ENCODE assay signal across 15 cellular contexts in genomic region chr7:130872756-130873448, GRCh38.
DNase-seq lines count a peak whose midpoint lies in the region; ATAC-seq and TF ChIP-seq lines count a peak whose summit lies in the region.
"Had no signal": no experiment of that assay in that cellular context is flagged by ENCODE, and none has a peak within 500 bp of the region (broad histone marks: within the 10 kb centered on the region; RNA-seq: fewer than 3 reads in every experiment).

No MANE protein-coding gene starts in this region.

- peak overlapping the region; percentile 46 for H3K27ac ChIP-seq in A673 (ENCODE audit: low read depth, low read length, poor library complexity, severe bottlenecking)
- no peak overlapping the region for H3K27ac ChIP-seq in CD8-positive, alpha-beta memory T cell (ENCODE audit: low read depth, low read length)
- H3K27ac ChIP-seq: C4-2B, heart right ventricle, sigmoid colon had no signal

- H3K4me3 Mint-ChIP-seq in CD8-positive, alpha-beta memory T cell: no peak overlapping the region

- H3K36me3 ChIP-seq in A673 (ENCODE audit: insufficient read depth, low read length, poor library complexity, severe bottlenecking): peaks cover 77% of the 10 kb centered on the region
- peaks cover 16% of the 10 kb centered on the region for H3K36me3 ChIP-seq in CD8-positive, alpha-beta memory T cell (ENCODE audit: insufficient read depth, low read length)

- POLR2A ChIA-PET in A673 (lab: Charles Lee; ENCODE audit: low non-redundant PET): no interaction called here
- POLR2A ChIA-PET in CD8-positive, alpha-beta memory T cell (lab: Charles Lee): interaction anchor here (0.7 kb wide), 1 partner anchor 42 kb away, joined by 4 read pairs; no protein-coding TSS in a partner anchor

- peaks cover 34% of the 10 kb centered on the region for H3K4me1 ChIP-seq in A673 (ENCODE audit: insufficient read depth, low read length, poor library complexity, severe bottlenecking)
- peaks cover 13% of the 10 kb centered on the region for H3K4me1 ChIP-seq in CD8-positive, alpha-beta memory T cell (ENCODE audit: insufficient read depth, low read length)

- TF ChIP-seq CTCF in A673 (conservative IDR thresholded peaks at IDR 0.05; ENCODE audit: low read depth, low read length): no peak

- no peak overlapping the region for H3K4me3 ChIP-seq in A673 (ENCODE audit: low read depth, low read length, poor library complexity, severe bottlenecking)
- H3K4me3 ChIP-seq in CD8-positive, alpha-beta memory T cell (ENCODE audit: low read length): no peak overlapping the region
- H3K4me3 ChIP-seq: heart right ventricle, sigmoid colon had no signal

- peaks cover 19 to 32% (median 32%) of the 10 kb centered on the region in 3 donors for H3K4me1 Mint-ChIP-seq in CD8-positive, alpha-beta memory T cell

- peaks cover 12 to 88% (median 25%) of the 10 kb centered on the region in 3 donors for H3K36me3 Mint-ChIP-seq in CD8-positive, alpha-beta memory T cell

- DNase-seq in A673 (ENCODE audit: low spot score) (no peak), RKO (ENCODE audit: low spot score) (peak; percentile 56), dermis blood vessel endothelial cell (peak; percentile 60), hippocampal formation (lab: John Stamatoyannopoulos, UW) (no peak)
- no peak for DNase-seq in CD8-positive, alpha-beta memory T cell
- DNase-seq: activated CD4-positive, alpha-beta T cell treated with anti-CD3 and anti-CD28 coated beads for 1 hour; caudate nucleus; heart right ventricle; left colon; MM.1S; sigmoid colon had no signal

- no TSS peak for BruUV-seq in A673 (replicated peaks; lab: Mats Ljungman, UMichigan)

- CTCF ChIA-PET in A673 (lab: Charles Lee): no interaction called here
- CTCF ChIA-PET in CD8-positive, alpha-beta memory T cell (lab: Charles Lee): interaction anchor here (2.7 kb wide), 1 partner anchor 167 kb away, joined by 6 read pairs; no protein-coding TSS in a partner anchor

- H3K9me3 ChIP-seq in A673 (ENCODE audit: low read depth, low read length, poor library complexity, severe bottlenecking): no peaks in the 10 kb centered on the region
- H3K9me3 ChIP-seq in CD8-positive, alpha-beta memory T cell (ENCODE audit: low read length): no peaks in the 10 kb centered on the region
- H3K9me3 ChIP-seq: heart right ventricle, sigmoid colon had no signal

- ATAC-seq in HG02981 (IDR thresholded peaks at IDR 0.05; ENCODE audit: unreplicated experiment) (no peak), GM21737 (IDR thresholded peaks at IDR 0.05; ENCODE audit: unreplicated experiment) (no peak), HG02885 (IDR thresholded peaks at IDR 0.05; ENCODE audit: poor library complexity, unreplicated experiment) (no peak)
- ATAC-seq: heart right ventricle, left colon had no signal

- H3K27me3 ChIP-seq in A673 (replicated peaks; ENCODE audit: insufficient read depth, low read depth, low read length, poor library complexity): no peaks in the 10 kb centered on the region
- H3K27me3 ChIP-seq in CD8-positive, alpha-beta memory T cell (ENCODE audit: insufficient read depth, low read length, poor library complexity, severe bottlenecking): no peaks in the 10 kb centered on the region
- H3K27me3 ChIP-seq: heart right ventricle, sigmoid colon had no signal

- intact Hi-C loops in A673 (cut with micrococcal nuclease; ENCODE audit: unreplicated experiment): no loop called here

- no peaks in the 10 kb centered on the region for H3K9me3 Mint-ChIP-seq in CD8-positive, alpha-beta memory T cell

- peaks cover 0 to 2% of the 10 kb centered on the region in 2 donors for H3K27me3 Mint-ChIP-seq in CD8-positive, alpha-beta memory T cell

- H3K27ac Mint-ChIP-seq in CD8-positive, alpha-beta memory T cell: peak overlapping the region in 5 of 8 donors; percentile 31 to 89 (median 64)

Comparison
In these comparisons a context has a peak if more than half of its experiments do, and no peak if none do; other contexts are left out.
1. DNase-seq: peak in RKO (single experiment) and dermis blood vessel endothelial cell (single experiment); none in A673 (single experiment), CD8-positive, alpha-beta memory T cell (0 of 5) and hippocampal formation (0 of 2).